24 cellular contexts compared by ENCODE assay signal in the genomic region with DNA sequence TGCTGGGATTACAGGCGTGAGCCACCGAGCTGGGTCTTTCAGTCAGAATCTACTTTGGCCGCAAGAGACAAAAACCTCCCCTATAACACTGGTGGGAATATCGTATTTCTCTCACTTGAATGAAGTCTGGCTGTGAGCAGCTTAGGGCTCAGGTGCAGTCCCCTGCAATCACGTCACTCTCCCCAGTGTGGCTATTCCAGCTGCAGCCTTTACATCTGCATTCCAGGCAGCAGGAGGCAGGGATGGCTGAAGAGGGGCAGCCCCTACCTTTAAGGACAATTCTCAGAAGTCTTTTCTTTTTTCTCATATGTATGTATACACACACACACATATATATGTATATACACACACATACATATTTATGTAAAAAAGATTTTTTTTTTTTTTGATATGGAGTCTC. TPM values are rescaled to one million over a fixed set of nuclear protein-coding genes. Genes with fewer than 3 reads are reported as not detected.
A peak's percentile ranks its signal among the peaks of the same experiment; 100 is the strongest.
DNase-seq lines count a peak whose midpoint lies in the region; ATAC-seq, FAIRE-seq and TF ChIP-seq lines count a peak whose summit lies in the region.
"Had no signal": no experiment of that assay in that cellular context is flagged by ENCODE, and none has a peak within 500 bp of the region (broad histone marks: within the 10 kb centered on the region; RNA-seq: fewer than 3 reads in every experiment).

No MANE protein-coding gene starts in this region.

- ATAC-seq in HepG2 (no peak), right lobe of liver (no peak), HG03039 (IDR thresholded peaks at IDR 0.05; ENCODE audit: unreplicated experiment) (no peak), GM18517 (IDR thresholded peaks at IDR 0.05; ENCODE audit: unreplicated experiment) (no peak)
- ATAC-seq: activated CD8-positive, alpha-beta memory T cell treated with anti-CD3 and anti-CD28 coated beads, Interleukin-2, amount 10 ng/mL, durations not matched to agents 7 days and 5 days; activated T-cell treated with anti-CD3 and anti-CD28 coated beads, Interleukin-2, amount 50 U/mL, for 72 hours; left lung had no signal

- H3K9me3 ChIP-seq in HepG2 (ENCODE audit: low read length): no peaks in the 10 kb centered on the region
- no peaks in the 10 kb centered on the region for H3K9me3 ChIP-seq in right lobe of liver
- H3K9me3 ChIP-seq: left lung, thyroid gland had no signal

- H3K4me3 Mint-ChIP-seq in brain (peak overlapping the region in 4 of 5 experiments; percentile 56 to 82 (median 72)), type B pancreatic cell (peak overlapping the region; percentile 63)
- H3K4me3 Mint-ChIP-seq: activated CD8-positive, alpha-beta memory T cell treated with anti-CD3 and anti-CD28 coated beads, Interleukin-2, amount 10 ng/mL, durations not matched to agents 7 days and 5 days; activated T-cell treated with anti-CD3 and anti-CD28 coated beads, Interleukin-2, amount 50 U/mL, for 72 hours; memory B cell had no signal

- TF ChIP-seq EP300 in HepG2 (IDR thresholded peaks at IDR 0.05; ENCODE audit: low read depth in 2 of 2, low read length in 2 of 2) (no peak), HepG2 (CRISPR knock-in tag; IDR thresholded peaks at IDR 0.05; ENCODE audit: borderline replicate concordance) (no peak)

- TSS peak; percentile 37 for BruUV-seq in HepG2 (replicated peaks; lab: Mats Ljungman, UMichigan)

- 96% methylated on average over 5 of the region's 5 CpGs for WGBS in HepG2 (ENCODE audit: low lambda C conversion rate)
- 87% methylated on average over 4 of the region's 5 CpGs for WGBS in right lobe of liver (ENCODE audit: insufficient coverage, low coverage, low lambda C conversion rate, missing lambda C conversion rate)

- CTCF ChIA-PET in HepG2 (lab: Yijun Ruan, JAX; ENCODE audit: low intra/inter-chr PET ratio, low total read pairs): no interaction called here

- intact Hi-C loops in HepG2 (cut with micrococcal nuclease; ENCODE audit: unreplicated experiment): no loop called here
- intact Hi-C loops in right lobe of liver (cut with DNase I): no loop called here

- FAIRE-seq in HepG2 (lab: Jason Lieb, UNC): no peak
- FAIRE-seq: islet of Langerhans had no signal

- peaks cover 16% of the 10 kb centered on the region for H3K4me1 Mint-ChIP-seq in brain
- no peaks in the 10 kb centered on the region for H3K4me1 Mint-ChIP-seq in type B pancreatic cell (ENCODE audit: unreplicated experiment)

- H3K9ac ChIP-seq in HepG2 (ENCODE audit: insufficient read depth, low read depth, low read length): no peak overlapping the region

- H3K4me1 ChIP-seq in HepG2 (ENCODE audit: insufficient read depth, low read length): peaks cover 26% of the 10 kb centered on the region
- H3K4me1 ChIP-seq in right lobe of liver: peaks cover 0 to 13% (median 4%) of the 10 kb centered on the region in 4 donors

- H3K79me2 ChIP-seq in HepG2 (ENCODE audit: insufficient read depth, low read length): peaks cover 15% of the 10 kb centered on the region

- H3K27me3 Mint-ChIP-seq in brain (peaks cover 3% of the 10 kb centered on the region), type B pancreatic cell (peaks cover 8% of the 10 kb centered on the region)

- H3K36me3 ChIP-seq in HepG2 (replicated peaks in 1 of 2; ENCODE audit: control insufficient read depth in 1 of 2, insufficient read depth in 2 of 2, low read length in 2 of 2): peaks cover 10 to 11% of the 10 kb centered on the region in 2 experiments; a peak in 4 of 5 replicates
- no peaks in the 10 kb centered on the region for H3K36me3 ChIP-seq in right lobe of liver
- H3K36me3 ChIP-seq: thyroid gland had no signal

- H3K27ac Mint-ChIP-seq in brain (no peak overlapping the region), type B pancreatic cell (no peak overlapping the region)
- H3K27ac Mint-ChIP-seq: activated CD8-positive, alpha-beta memory T cell treated with anti-CD3 and anti-CD28 coated beads, Interleukin-2, amount 10 ng/mL, durations not matched to agents 7 days and 5 days; activated T-cell treated with anti-CD3 and anti-CD28 coated beads, Interleukin-2, amount 50 U/mL, for 72 hours; memory B cell had no signal

- no peak overlapping the region for H3K27ac ChIP-seq in HepG2 (ENCODE audit: extremely low read length, insufficient read depth, low read length)
- no peak overlapping the region for H3K27ac ChIP-seq in right lobe of liver
- H3K27ac ChIP-seq: left lung, RWPE1, thyroid gland had no signal

- TF ChIP-seq POLR2A in HepG2 (IDR thresholded peaks at IDR 0.05; ENCODE audit: insufficient read depth in 1 of 2, low read depth in 2 of 2, low read length in 2 of 2) (no peak), right lobe of liver (IDR thresholded peaks at IDR 0.05) (no peak)

- no peak for TF ChIP-seq RAD21 in HepG2 (CRISPR knock-in tag; IDR thresholded peaks at IDR 0.05)

- peaks cover 10% of the 10 kb centered on the region for H3K36me3 Mint-ChIP-seq in brain
- peaks cover 3% of the 10 kb centered on the region for H3K36me3 Mint-ChIP-seq in type B pancreatic cell
- H3K36me3 Mint-ChIP-seq: activated CD8-positive, alpha-beta memory T cell treated with anti-CD3 and anti-CD28 coated beads, Interleukin-2, amount 10 ng/mL, durations not matched to agents 7 days and 5 days had no signal

- POLR2A ChIA-PET in HepG2 (lab: Yijun Ruan, JAX): interaction anchor here (1.1 kb wide), 2 partner anchors 22 to 32 kb away, joined by 3 to 4 read pairs; partner anchors contain the start of gene MC1R

- no peak overlapping the region for H3K4me2 ChIP-seq in HepG2 (ENCODE audit: low read depth, low read length)

- H2AFZ ChIP-seq in HepG2 (ENCODE audit: low read length): no peak overlapping the region

- DNase-seq in HepG2 (ENCODE audit: low spot score) (no peak), right lobe of liver (no peak), NCI-H2107 (lab: John Stamatoyannopoulos, UW) (peak; percentile 36), type B pancreatic cell (ENCODE audit: extremely low spot score, unreplicated experiment) (no peak), NCI-H748 treated with DMSO at 0.1 percent for 48 hours (lab: John Stamatoyannopoulos, UW) (no peak)
- DNase-seq: activated CD4-positive, alpha-beta T cell treated with anti-CD3 and anti-CD28 coated beads, Interleukin-2, amount 50 U/mL, for 1 hour; activated CD4-positive, CD25-positive, alpha-beta regulatory T cell; activated CD8-positive, alpha-beta memory T cell treated with anti-CD3 and anti-CD28 coated beads, Interleukin-2, amount 10 ng/mL, durations not matched to agents 7 days and 5 days; activated naive CD4-positive, alpha-beta T cell; activated T-cell treated with anti-CD3 and anti-CD28 coated beads, Interleukin-2, amount 50 U/mL, for 72 hours; central memory CD4-positive, alpha-beta T cell; cortex of kidney; IMR-90; NCI-H1694 treated with DMSO at 0.1 percent for 48 hours; NCI-H226; stimulated activated CD4-positive, alpha-beta T cell treated with anti-CD3 and anti-CD28 coated beads, Interleukin-4, amount 100 ng/mL, for 24 hours; thyroid gland had no signal

- no peaks in the 10 kb centered on the region for H3K9me3 Mint-ChIP-seq in brain
- no peaks in the 10 kb centered on the region for H3K9me3 Mint-ChIP-seq in type B pancreatic cell
- H3K9me3 Mint-ChIP-seq: activated T-cell treated with anti-CD3 and anti-CD28 coated beads, Interleukin-2, amount 50 U/mL, for 72 hours had no signal

- H3K27me3 ChIP-seq in HepG2 (ENCODE audit: control insufficient read depth in 1 of 2, insufficient read depth in 2 of 2, low read length in 2 of 2) (no peaks in the 10 kb centered on the region; a peak in 1 of 5 replicates), right lobe of liver (no peaks in the 10 kb centered on the region)
- H3K27me3 ChIP-seq: thyroid gland had no signal

- H4K20me1 ChIP-seq in HepG2 (ENCODE audit: insufficient read depth, low read length): no peaks in the 10 kb centered on the region

- TF ChIP-seq CTCF in HepG2 (CRISPR knock-in tag; IDR thresholded peaks at IDR 0.05) (no peak), right lobe of liver (IDR thresholded peaks at IDR 0.05) (no peak), brain (conservative IDR thresholded peaks at IDR 0.05) (no peak), type B pancreatic cell (conservative IDR thresholded peaks at IDR 0.05) (no peak)

- H3K4me3 ChIP-seq in HepG2 (replicated peaks in 1 of 3; ENCODE audit: insufficient read depth in 1 of 3, low read depth in 2 of 3, low read length in 3 of 3) (no peak overlapping the region), right lobe of liver (no peak overlapping the region)
- H3K4me3 ChIP-seq: left lung, thyroid gland had no signal

- in situ Hi-C loops in HepG2 (cut with HindIII; ENCODE audit: extremely low pct_ligation_motif_present, low pct_unique_long_range_greater_than_20kb): no loop called here

RNA-seq across cellular contexts. Expression of gene DEF8, which starts 3.0 kb away (rescaled TPM):
- total RNA-seq in HepG2 (2016; rRNA removed; fragmentation: Illumina TruSeq; extraction: Trizol) (98.5 and 107 TPM in 2 replicates), right lobe of liver (10 to 100 TPM; 16.7 to 44.1 (median 20.7) TPM), type B pancreatic cell (ENCODE audit: low replicate concordance) (61.0 and 63.5 TPM in 2 replicates)
- 134 and 176 TPM in 2 replicates for total RNA-seq in HepG2 (2016; cell fraction: cytosol; rRNA removed; fragmentation: Illumina TruSeq; extraction: Trizol; ENCODE audit: low read depth)
- total RNA-seq in HepG2 (2016; cell fraction: insoluble cytoplasmic fraction; rRNA removed; fragmentation: Illumina TruSeq; extraction: Trizol): 103 and 113 TPM in 2 replicates
- 127 and 160 TPM in 2 replicates for total RNA-seq in HepG2 (2016; cell fraction: membrane; rRNA removed; fragmentation: Illumina TruSeq; extraction: Trizol)
- 48.8 and 61.5 TPM in 2 replicates for total RNA-seq in HepG2 (2016; cell fraction: nucleus; rRNA removed; fragmentation: Illumina TruSeq; extraction: Trizol)
- polyA plus RNA-seq in HepG2 (2011; rRNA removed) (98.2 and 108 TPM in 2 replicates), brain (ENCODE audit: insufficient read depth, low read depth, low replicate concordance) (58.6 TPM)
- 100 and 138 TPM in 2 replicates for polyA plus RNA-seq in HepG2 (2011; cell fraction: cytosol; rRNA removed)
- polyA plus RNA-seq in HepG2 (2011; cell fraction: nucleus; rRNA removed): 490 and 545 TPM in 2 replicates
- 37.2 and 56.0 TPM in 2 replicates for polyA plus RNA-seq in HepG2 (2012)
- 170 and 205 TPM in 2 replicates for polyA plus RNA-seq in HepG2 (2016; cell fraction: cytosol; fragmentation: Illumina TruSeq; extraction: Trizol; ENCODE audit: low read depth)
- 116 and 132 TPM in 2 replicates for polyA plus RNA-seq in HepG2 (2016; cell fraction: insoluble cytoplasmic fraction; fragmentation: Illumina TruSeq; extraction: Trizol; ENCODE audit: low read depth)
- 126 and 153 TPM in 2 replicates for polyA plus RNA-seq in HepG2 (2016; cell fraction: membrane; fragmentation: Illumina TruSeq; extraction: Trizol; ENCODE audit: low read depth)
- 123 and 136 TPM in 2 replicates for polyA plus RNA-seq in HepG2 (2016; cell fraction: nucleus; fragmentation: Illumina TruSeq; extraction: Trizol; ENCODE audit: insufficient read depth, low read depth)
- polyA minus RNA-seq in HepG2 (2011; rRNA and poly(A)+ RNA removed; ENCODE audit: low replicate concordance): 22.3 and 116 TPM in 2 replicates
- 31.8 and 36.4 TPM in 2 replicates for polyA minus RNA-seq in HepG2 (2011; cell fraction: cytosol; rRNA and poly(A)+ RNA removed)
- polyA minus RNA-seq in HepG2 (2011; cell fraction: nucleus; rRNA and poly(A)+ RNA removed): 46.0 and 51.1 TPM in 2 replicates

RNA-seq across cellular contexts. Expression of gene TUBB3, which starts 28.4 kb away (rescaled TPM):
- 161 and 185 TPM in 2 replicates for total RNA-seq in HepG2 (2016; rRNA removed; fragmentation: Illumina TruSeq; extraction: Trizol)
- total RNA-seq in HepG2 (2016; cell fraction: cytosol; rRNA removed; fragmentation: Illumina TruSeq; extraction: Trizol; ENCODE audit: low read depth): 94.2 and 96.8 TPM in 2 replicates
- total RNA-seq in HepG2 (2016; cell fraction: insoluble cytoplasmic fraction; rRNA removed; fragmentation: Illumina TruSeq; extraction: Trizol): 145 and 195 TPM in 2 replicates
- 140 and 142 TPM in 2 replicates for total RNA-seq in HepG2 (2016; cell fraction: membrane; rRNA removed; fragmentation: Illumina TruSeq; extraction: Trizol)
- total RNA-seq in HepG2 (2016; cell fraction: nucleus; rRNA removed; fragmentation: Illumina TruSeq; extraction: Trizol): 81.3 and 94.7 TPM in 2 replicates
- 110 and 152 TPM in 2 replicates for polyA plus RNA-seq in HepG2 (2011; rRNA removed)
- polyA plus RNA-seq in HepG2 (2011; cell fraction: cytosol; rRNA removed): 84.2 and 120 TPM in 2 replicates
- 168 and 179 TPM in 2 replicates for polyA plus RNA-seq in HepG2 (2011; cell fraction: nucleus; rRNA removed)
- 45.2 and 119 TPM in 2 replicates for polyA plus RNA-seq in HepG2 (2012)
- polyA plus RNA-seq in HepG2 (2016; cell fraction: cytosol; fragmentation: Illumina TruSeq; extraction: Trizol; ENCODE audit: low read depth): 63.1 and 64.3 TPM in 2 replicates
- 127 and 159 TPM in 2 replicates for polyA plus RNA-seq in HepG2 (2016; cell fraction: insoluble cytoplasmic fraction; fragmentation: Illumina TruSeq; extraction: Trizol; ENCODE audit: low read depth)
- polyA plus RNA-seq in HepG2 (2016; cell fraction: membrane; fragmentation: Illumina TruSeq; extraction: Trizol; ENCODE audit: low read depth): 87.3 and 99.0 TPM in 2 replicates
- polyA plus RNA-seq in HepG2 (2016; cell fraction: nucleus; fragmentation: Illumina TruSeq; extraction: Trizol; ENCODE audit: insufficient read depth, low read depth): 138 and 154 TPM in 2 replicates
- 34.9 and 340 TPM in 2 replicates for polyA minus RNA-seq in HepG2 (2011; rRNA and poly(A)+ RNA removed; ENCODE audit: low replicate concordance)
- polyA minus RNA-seq in HepG2 (2011; cell fraction: cytosol; rRNA and poly(A)+ RNA removed): 99.4 and 107 TPM in 2 replicates
- polyA minus RNA-seq in HepG2 (2011; cell fraction: nucleus; rRNA and poly(A)+ RNA removed): 34.8 and 42.6 TPM in 2 replicates
- total RNA-seq in right lobe of liver: under 1 TPM in 4 of 6 experiments, not detected in 2; 0.13 to 0.86 (median 0.36) TPM
- 1,475 TPM for polyA plus RNA-seq in brain (ENCODE audit: insufficient read depth, low read depth, low replicate concordance)
- total RNA-seq in type B pancreatic cell (ENCODE audit: low replicate concordance): 62.0 and 91.4 TPM in 2 replicates

RNA-seq across cellular contexts. Expression of gene MC1R, which starts 32.8 kb away (rescaled TPM):
- 7.2 and 9.1 TPM in 2 replicates for total RNA-seq in HepG2 (2016; rRNA removed; fragmentation: Illumina TruSeq; extraction: Trizol)
- 3.5 and 3.7 TPM in 2 replicates for total RNA-seq in HepG2 (2016; cell fraction: cytosol; rRNA removed; fragmentation: Illumina TruSeq; extraction: Trizol; ENCODE audit: low read depth)
- 8.1 and 8.7 TPM in 2 replicates for total RNA-seq in HepG2 (2016; cell fraction: insoluble cytoplasmic fraction; rRNA removed; fragmentation: Illumina TruSeq; extraction: Trizol)
- total RNA-seq in HepG2 (2016; cell fraction: membrane; rRNA removed; fragmentation: Illumina TruSeq; extraction: Trizol): 8.1 and 9.5 TPM in 2 replicates
- total RNA-seq in HepG2 (2016; cell fraction: nucleus; rRNA removed; fragmentation: Illumina TruSeq; extraction: Trizol): 7.2 and 7.7 TPM in 2 replicates
- 14.8 and 20.0 TPM in 2 replicates for polyA plus RNA-seq in HepG2 (2011; rRNA removed)
- polyA plus RNA-seq in HepG2 (2011; cell fraction: cytosol; rRNA removed): 14.8 and 18.9 TPM in 2 replicates
- 89.3 and 96.4 TPM in 2 replicates for polyA plus RNA-seq in HepG2 (2011; cell fraction: nucleus; rRNA removed)
- 6.5 and 12.0 TPM in 2 replicates for polyA plus RNA-seq in HepG2 (2012)
- 2.9 and 3.1 TPM in 2 replicates for polyA plus RNA-seq in HepG2 (2016; cell fraction: cytosol; fragmentation: Illumina TruSeq; extraction: Trizol; ENCODE audit: low read depth)
- 6.7 and 7.1 TPM in 2 replicates for polyA plus RNA-seq in HepG2 (2016; cell fraction: insoluble cytoplasmic fraction; fragmentation: Illumina TruSeq; extraction: Trizol; ENCODE audit: low read depth)
- polyA plus RNA-seq in HepG2 (2016; cell fraction: membrane; fragmentation: Illumina TruSeq; extraction: Trizol; ENCODE audit: low read depth): 6.5 and 7.5 TPM in 2 replicates
- polyA plus RNA-seq in HepG2 (2016; cell fraction: nucleus; fragmentation: Illumina TruSeq; extraction: Trizol; ENCODE audit: insufficient read depth, low read depth): 17.7 and 19.3 TPM in 2 replicates
- polyA minus RNA-seq in HepG2 (2011; rRNA and poly(A)+ RNA removed; ENCODE audit: low replicate concordance): 23.7 and 30.7 TPM in 2 replicates
- 5.4 and 5.5 TPM in 2 replicates for polyA minus RNA-seq in HepG2 (2011; cell fraction: cytosol; rRNA and poly(A)+ RNA removed)
- 16.0 and 17.0 TPM in 2 replicates for polyA minus RNA-seq in HepG2 (2011; cell fraction: nucleus; rRNA and poly(A)+ RNA removed)
- 1 to 10 TPM in 2 of 6 experiments, under 1 TPM in 4; 0.31 to 1.6 (median 0.77) TPM for total RNA-seq in right lobe of liver
- 2.1 TPM for polyA plus RNA-seq in brain (ENCODE audit: insufficient read depth, low read depth, low replicate concordance)
- 3.6 and 3.8 TPM in 2 replicates for total RNA-seq in type B pancreatic cell (ENCODE audit: low replicate concordance)

Comparison
In these comparisons a context has a peak if more than half of its experiments do, and no peak if none do; other contexts are left out.
1. RNA of gene TUBB3, which starts 28.4 kb away (total RNA-seq): 81.3 to 195 TPM in HepG2 and 62.0 to 91.4 TPM in type B pancreatic cell; 0.13 to 0.86 TPM in right lobe of liver; every median in the first group is over 10 times any median in the second.